In the genomic region with DNA sequence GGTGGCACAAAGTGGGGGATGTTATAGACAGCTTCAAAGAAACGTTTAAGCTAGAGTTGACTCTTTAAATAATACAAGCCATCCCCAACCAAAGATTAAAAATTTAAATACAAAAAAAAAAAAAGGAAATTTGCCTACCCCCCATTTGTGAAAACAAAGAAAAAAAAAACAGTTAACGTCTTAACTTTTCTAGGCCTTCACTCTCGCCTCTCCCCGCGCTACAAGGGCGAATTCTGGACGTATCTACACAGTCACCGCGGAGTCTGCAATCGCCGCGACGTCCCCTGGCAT, we compare ENCODE assay signal across 8 cellular contexts. TPM values are rescaled to one million over a fixed set of nuclear protein-coding genes. Genes with fewer than 3 reads are reported as not detected.
A peak's percentile ranks its signal among the peaks of the same experiment; 100 is the strongest.
DNase-seq lines count a peak whose midpoint lies in the region; ATAC-seq and TF ChIP-seq lines count a peak whose summit lies in the region.

No MANE protein-coding gene starts in this region.

- H3K9me3 Mint-ChIP-seq in nephron progenitor cell = no peaks in the 10 kb centered on the region

- H3K27me3 ChIP-seq in BJ (ENCODE audit: control insufficient read depth, insufficient read depth, low read length) (no peaks in the 10 kb centered on the region), PC-3 (ENCODE audit: low read length) (no peaks in the 10 kb centered on the region)

- peaks cover 70% of the 10 kb centered on the region for H3K4me1 Mint-ChIP-seq in nephron progenitor cell

- H3K4me3 Mint-ChIP-seq in nephron progenitor cell = peak overlapping the region; percentile 88

- peaks cover 40% of the 10 kb centered on the region for H3K79me2 ChIP-seq in PC-3 (ENCODE audit: low read length)

- peaks cover 30% of the 10 kb centered on the region for H3K4me1 ChIP-seq in PC-3 (ENCODE audit: insufficient read depth, low read length)

- ATAC-seq in PC-3 = peak; percentile 16
- no peak for ATAC-seq in HG02981 (IDR thresholded peaks at IDR 0.05; ENCODE audit: unreplicated experiment)
- ATAC-seq in GM19035 (IDR thresholded peaks at IDR 0.05; ENCODE audit: unreplicated experiment) = no peak
- ATAC-seq in GM21717 (IDR thresholded peaks at IDR 0.05; ENCODE audit: unreplicated experiment) = no peak

- DNase-seq in BJ (ENCODE audit: low read depth) (no peak), PC-3 (no peak), epithelial cell of esophagus (ENCODE audit: low read depth) (no peak), nephron progenitor cell (no peak), iPS-NIHi11 (ENCODE audit: low spot score) (no peak)

- H4K20me1 ChIP-seq in PC-3 (ENCODE audit: low read length) = peaks cover 31% of the 10 kb centered on the region

- H3K27me3 Mint-ChIP-seq in nephron progenitor cell (ENCODE audit: low read depth, poor library complexity) = no peaks in the 10 kb centered on the region

- peak overlapping the region; percentile 95 for H3K27ac Mint-ChIP-seq in nephron progenitor cell

- no peaks in the 10 kb centered on the region for H3K9me3 ChIP-seq in PC-3 (ENCODE audit: low read length)

- TSS peak; percentile 72 for BruUV-seq in PC-3 (replicated peaks; lab: Mats Ljungman, UMichigan)

- intact Hi-C loops in PC-3 (cut with micrococcal nuclease) = loop anchor here (1.0 to 10.0 kb wide), 6 partner anchors 50 to 285 kb away; no protein-coding TSS in a partner anchor

- H3K4me3 ChIP-seq in BJ (ENCODE audit: low read depth, low read length) (peak overlapping the region; percentile 57), PC-3 (ENCODE audit: low read length) (peak overlapping the region; percentile 74), epithelial cell of esophagus (ENCODE audit: low read length) (peak overlapping the region; percentile 64)

- peak overlapping the region; percentile 90 for H3K4me2 ChIP-seq in PC-3 (ENCODE audit: low read length)

- CTCF ChIA-PET in BJ (lab: Yijun Ruan, JAX) (interaction anchor here (0.6 to 1.5 kb wide), 4 partner anchors 58 to 390 kb away, joined by 3 to 4 read pairs (median 3); no protein-coding TSS in a partner anchor), PC-3 (lab: Charles Lee) (no interaction called here)

- POLR2A ChIA-PET in BJ (lab: Charles Lee) (interaction anchor here (0.6 kb wide), 2 partner anchors 517 to 521 kb away, joined by 3 to 28 read pairs; no protein-coding TSS in a partner anchor), PC-3 (lab: Charles Lee; ENCODE audit: unreplicated experiment) (interaction anchor here (0.5 to 0.7 kb wide), 3 partner anchors 53 to 390 kb away, joined by 3 to 15 read pairs (median 8); no protein-coding TSS in a partner anchor)

- peak overlapping the region; percentile 89 for H2AFZ ChIP-seq in PC-3 (ENCODE audit: low read length)

- no peaks in the 10 kb centered on the region for H3F3A ChIP-seq in PC-3 (ENCODE audit: low read length, unreplicated experiment)

- H3K9ac ChIP-seq in PC-3 (ENCODE audit: low read length) = peak overlapping the region; percentile 80

- TF ChIP-seq CTCF in BJ (IDR thresholded peaks at IDR 0.05; ENCODE audit: insufficient read depth, low read depth, low read length) (no peak), PC-3 (conservative IDR thresholded peaks at IDR 0.05; ENCODE audit: low read depth, low read length) (no peak), epithelial cell of esophagus (IDR thresholded peaks at IDR 0.05; ENCODE audit: insufficient read depth, low read depth, low read length, missing control alignments) (no peak), nephron progenitor cell (IDR thresholded peaks at IDR 0.05) (no peak)

- no peak overlapping the region for H3K27ac ChIP-seq in PC-3 (ENCODE audit: low read length)

- H3K36me3 Mint-ChIP-seq in nephron progenitor cell (ENCODE audit: low read depth) = peaks cover 6% of the 10 kb centered on the region

- no peaks in the 10 kb centered on the region for H3K9me2 ChIP-seq in PC-3 (replicated peaks; ENCODE audit: low read length)

- H3K36me3 ChIP-seq in BJ (ENCODE audit: control insufficient read depth, insufficient read depth, low read length) (no peaks in the 10 kb centered on the region), PC-3 (ENCODE audit: low read depth, low read length) (no peaks in the 10 kb centered on the region)

RNA-seq across cellular contexts. Expression of a gene that starts 0.5 kb away (rescaled TPM):
- polyA plus RNA-seq in BJ (2011; rRNA removed) = 15.4 and 34.3 TPM in 2 replicates
- polyA minus RNA-seq in BJ (2011; rRNA and poly(A)+ RNA removed) = 11.4 and 13.8 TPM in 2 replicates
- total RNA-seq in PC-3 (2014; rRNA removed) = 30.2 and 38.9 TPM in 2 replicates
